In the genomic region with DNA sequence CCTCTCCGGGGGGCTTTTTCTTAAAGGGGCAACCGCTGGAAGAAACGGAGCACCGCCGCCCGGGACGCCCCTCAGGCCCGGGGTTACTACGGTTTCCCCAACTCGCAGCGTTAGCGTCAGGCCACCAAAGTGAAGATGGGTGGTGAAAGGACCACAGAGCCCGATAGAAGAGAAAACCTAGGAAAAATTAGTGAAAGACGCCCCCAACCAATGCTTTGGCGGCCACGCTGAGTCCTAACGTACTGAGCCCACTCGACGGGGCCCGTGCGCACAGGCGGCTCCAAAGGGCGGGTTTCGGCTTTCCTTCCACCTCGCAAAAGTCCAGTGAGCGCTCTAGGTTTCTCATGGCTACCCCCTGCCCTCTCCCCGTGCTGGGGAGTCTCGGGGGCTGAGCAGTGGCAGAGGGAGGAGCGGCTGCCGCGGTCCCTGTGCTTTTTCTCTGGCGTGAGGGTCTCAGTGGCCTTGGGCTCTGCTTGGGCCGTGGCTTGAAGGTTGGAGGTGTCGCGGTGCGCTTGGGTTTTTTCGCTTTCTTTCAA, we compare ENCODE assay signal across 1 cellular context.
TF ChIP-seq lines count a peak whose summit lies in the region.

No MANE protein-coding gene starts in this region.

TF ChIP-seq in K562, 482 proteins besides CTCF, POLR2A, EP300 and RAD21 (continues in another document):
- TF ChIP-seq, protein P1, sequence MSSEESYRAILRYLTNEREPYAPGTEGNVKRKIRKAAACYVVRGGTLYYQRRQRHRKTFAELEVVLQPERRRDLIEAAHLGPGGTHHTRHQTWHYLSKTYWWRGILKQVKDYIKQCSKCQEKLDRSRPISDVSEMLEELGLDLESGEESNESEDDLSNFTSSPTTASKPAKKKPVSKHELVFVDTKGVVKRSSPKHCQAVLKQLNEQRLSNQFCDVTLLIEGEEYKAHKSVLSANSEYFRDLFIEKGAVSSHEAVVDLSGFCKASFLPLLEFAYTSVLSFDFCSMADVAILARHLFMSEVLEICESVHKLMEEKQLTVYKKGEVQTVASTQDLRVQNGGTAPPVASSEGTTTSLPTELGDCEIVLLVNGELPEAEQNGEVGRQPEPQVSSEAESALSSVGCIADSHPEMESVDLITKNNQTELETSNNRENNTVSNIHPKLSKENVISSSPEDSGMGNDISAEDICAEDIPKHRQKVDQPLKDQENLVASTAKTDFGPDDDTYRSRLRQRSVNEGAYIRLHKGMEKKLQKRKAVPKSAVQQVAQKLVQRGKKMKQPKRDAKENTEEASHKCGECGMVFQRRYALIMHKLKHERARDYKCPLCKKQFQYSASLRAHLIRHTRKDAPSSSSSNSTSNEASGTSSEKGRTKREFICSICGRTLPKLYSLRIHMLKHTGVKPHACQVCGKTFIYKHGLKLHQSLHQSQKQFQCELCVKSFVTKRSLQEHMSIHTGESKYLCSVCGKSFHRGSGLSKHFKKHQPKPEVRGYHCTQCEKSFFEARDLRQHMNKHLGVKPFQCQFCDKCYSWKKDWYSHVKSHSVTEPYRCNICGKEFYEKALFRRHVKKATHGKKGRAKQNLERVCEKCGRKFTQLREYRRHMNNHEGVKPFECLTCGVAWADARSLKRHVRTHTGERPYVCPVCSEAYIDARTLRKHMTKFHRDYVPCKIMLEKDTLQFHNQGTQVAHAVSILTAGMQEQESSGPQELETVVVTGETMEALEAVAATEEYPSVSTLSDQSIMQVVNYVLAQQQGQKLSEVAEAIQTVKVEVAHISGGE (CRISPR knock-in tag; IDR thresholded peaks at IDR 0.05): no peak
- TF ChIP-seq, protein P2, sequence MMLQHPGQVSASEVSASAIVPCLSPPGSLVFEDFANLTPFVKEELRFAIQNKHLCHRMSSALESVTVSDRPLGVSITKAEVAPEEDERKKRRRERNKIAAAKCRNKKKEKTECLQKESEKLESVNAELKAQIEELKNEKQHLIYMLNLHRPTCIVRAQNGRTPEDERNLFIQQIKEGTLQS (IDR thresholded peaks at IDR 0.05): no peak
- TF ChIP-seq, protein P2 (CRISPR knock-in tag; conservative IDR thresholded peaks at IDR 0.05): no peak
- TF ChIP-seq KDM4B (IDR thresholded peaks at IDR 0.05; ENCODE audit: borderline replicate concordance in 2 of 2, low read depth in 1 of 2) (peak in 1 of 2 experiments; percentile 14; a peak in 1 of 4 replicates), CHD2 (IDR thresholded peaks at IDR 0.05; ENCODE audit: low read depth, low read length) (no peak), SETDB1 (IDR thresholded peaks at IDR 0.05; ENCODE audit: low read length) (no peak), HOXB6 (CRISPR knock-in tag; IDR thresholded peaks at IDR 0.05; ENCODE audit: borderline replicate concordance) (no peak), GTF2A2 (tag; IDR thresholded peaks at IDR 0.05) (no peak), BRCA1 (IDR thresholded peaks at IDR 0.05) (no peak), BRCA1 (CRISPR knock-in tag; IDR thresholded peaks at IDR 0.05) (0 out of 2 replicates have a peak, but pooled peaks have one; percentile 75), PYGO2 (tag; IDR thresholded peaks at IDR 0.05) (peak; percentile 30; the same call in 1 of the 2 replicates), SMAD2 (IDR thresholded peaks at IDR 0.05; ENCODE audit: low read depth, low read length) (no peak), TCF7L2 (IDR thresholded peaks at IDR 0.05; ENCODE audit: low read depth, low read length) (no peak), ZBED1 (IDR thresholded peaks at IDR 0.05) (no peak; the same call in 1 of the 2 replicates), SNRNP70 (optimal IDR thresholded peaks at IDR 0.05; ENCODE audit: low read depth, low read length) (no peak), ZNF609 (CRISPR knock-in tag; IDR thresholded peaks at IDR 0.05; ENCODE audit: borderline replicate concordance) (no peak), TAL1 (IDR thresholded peaks at IDR 0.05) (no peak), CSDE1 (IDR thresholded peaks at IDR 0.05) (0 out of 4 replicates have a peak, but pooled peaks of 1 of the 2 experiments have one; percentile 13), GTF2F1 (IDR thresholded peaks at IDR 0.05; ENCODE audit: low read depth, low read length) (no peak), MYC (IDR thresholded peaks at IDR 0.05; ENCODE audit: low read depth, low read length) (no peak), MYC (CRISPR knock-in tag; IDR thresholded peaks at IDR 0.05; ENCODE audit: borderline replicate concordance, low read depth) (peak; percentile 88), TARDBP (IDR thresholded peaks at IDR 0.05) (no peak; the same call in 1 of the 2 replicates), SMAD1 (IDR thresholded peaks at IDR 0.05; ENCODE audit: low read depth, low read length, partially characterized antibody) (no peak), SRSF1 (IDR thresholded peaks at IDR 0.05; ENCODE audit: low read depth, low read length) (no peak), TCF7 (IDR thresholded peaks at IDR 0.05; ENCODE audit: borderline replicate concordance) (no peak), HEY1 (CRISPR knock-in tag; IDR thresholded peaks at IDR 0.05; ENCODE audit: borderline replicate concordance) (no peak), AFF1 (IDR thresholded peaks at IDR 0.05; ENCODE audit: low read depth in 1 of 2, partially characterized antibody in 2 of 2) (no peak), ZNF224 (CRISPR knock-in tag; IDR thresholded peaks at IDR 0.05) (no peak), ETS2 (tag; IDR thresholded peaks at IDR 0.05; ENCODE audit: borderline replicate concordance, poor library complexity, severe bottlenecking) (peak; percentile 4), ZSCAN29 (IDR thresholded peaks at IDR 0.05) (no peak), ZNF586 (CRISPR knock-in tag; conservative IDR thresholded peaks at IDR 0.05) (no peak), AFF4 (CRISPR knock-in tag; IDR thresholded peaks at IDR 0.05) (no peak), TCFL5 (CRISPR knock-in tag; conservative IDR thresholded peaks at IDR 0.05) (no peak), ZNF311 (CRISPR knock-in tag; IDR thresholded peaks at IDR 0.05) (no peak)
- TF ChIP-seq, protein P3, sequence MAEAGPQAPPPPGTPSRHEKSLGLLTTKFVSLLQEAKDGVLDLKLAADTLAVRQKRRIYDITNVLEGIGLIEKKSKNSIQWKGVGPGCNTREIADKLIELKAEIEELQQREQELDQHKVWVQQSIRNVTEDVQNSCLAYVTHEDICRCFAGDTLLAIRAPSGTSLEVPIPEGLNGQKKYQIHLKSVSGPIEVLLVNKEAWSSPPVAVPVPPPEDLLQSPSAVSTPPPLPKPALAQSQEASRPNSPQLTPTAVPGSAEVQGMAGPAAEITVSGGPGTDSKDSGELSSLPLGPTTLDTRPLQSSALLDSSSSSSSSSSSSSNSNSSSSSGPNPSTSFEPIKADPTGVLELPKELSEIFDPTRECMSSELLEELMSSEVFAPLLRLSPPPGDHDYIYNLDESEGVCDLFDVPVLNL (CRISPR knock-in tag; IDR thresholded peaks at IDR 0.05; ENCODE audit: low read depth): no peak
- TF ChIP-seq, protein P4, sequence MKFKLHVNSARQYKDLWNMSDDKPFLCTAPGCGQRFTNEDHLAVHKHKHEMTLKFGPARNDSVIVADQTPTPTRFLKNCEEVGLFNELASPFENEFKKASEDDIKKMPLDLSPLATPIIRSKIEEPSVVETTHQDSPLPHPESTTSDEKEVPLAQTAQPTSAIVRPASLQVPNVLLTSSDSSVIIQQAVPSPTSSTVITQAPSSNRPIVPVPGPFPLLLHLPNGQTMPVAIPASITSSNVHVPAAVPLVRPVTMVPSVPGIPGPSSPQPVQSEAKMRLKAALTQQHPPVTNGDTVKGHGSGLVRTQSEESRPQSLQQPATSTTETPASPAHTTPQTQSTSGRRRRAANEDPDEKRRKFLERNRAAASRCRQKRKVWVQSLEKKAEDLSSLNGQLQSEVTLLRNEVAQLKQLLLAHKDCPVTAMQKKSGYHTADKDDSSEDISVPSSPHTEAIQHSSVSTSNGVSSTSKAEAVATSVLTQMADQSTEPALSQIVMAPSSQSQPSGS (CRISPR knock-in tag; IDR thresholded peaks at IDR 0.05): no peak
- TF ChIP-seq, protein P5, sequence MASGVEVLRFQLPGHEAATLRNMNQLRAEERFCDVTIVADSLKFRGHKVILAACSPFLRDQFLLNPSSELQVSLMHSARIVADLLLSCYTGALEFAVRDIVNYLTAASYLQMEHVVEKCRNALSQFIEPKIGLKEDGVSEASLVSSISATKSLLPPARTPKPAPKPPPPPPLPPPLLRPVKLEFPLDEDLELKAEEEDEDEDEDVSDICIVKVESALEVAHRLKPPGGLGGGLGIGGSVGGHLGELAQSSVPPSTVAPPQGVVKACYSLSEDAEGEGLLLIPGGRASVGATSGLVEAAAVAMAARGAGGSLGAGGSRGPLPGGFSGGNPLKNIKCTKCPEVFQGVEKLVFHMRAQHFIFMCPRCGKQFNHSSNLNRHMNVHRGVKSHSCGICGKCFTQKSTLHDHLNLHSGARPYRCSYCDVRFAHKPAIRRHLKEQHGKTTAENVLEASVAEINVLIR (CRISPR knock-in tag; IDR thresholded peaks at IDR 0.05): no peak
